In the genomic region with DNA sequence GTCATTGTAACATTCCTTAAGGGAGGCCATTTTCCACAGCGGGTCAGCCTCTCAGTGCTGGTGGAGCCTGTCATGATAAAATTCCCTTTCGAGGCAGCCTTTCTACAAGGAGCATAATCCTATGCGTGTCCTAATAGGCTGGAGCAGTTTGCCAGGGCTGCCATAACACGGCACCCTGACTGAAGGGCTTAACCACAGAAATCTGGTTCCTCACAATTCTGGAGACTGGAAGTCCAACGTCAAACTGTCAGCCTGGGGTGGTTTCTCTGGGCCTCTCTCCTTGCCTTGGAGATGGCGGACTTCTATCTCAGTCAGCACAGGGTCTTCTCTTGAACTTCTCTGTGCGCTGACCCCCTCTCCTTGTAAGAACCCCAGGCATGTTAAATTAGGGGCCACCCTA, we compare ENCODE assay signal across 30 cellular contexts. TPM values are rescaled to one million over a fixed set of nuclear protein-coding genes. Genes with fewer than 3 reads are reported as not detected.
"Had no signal": no experiment of that assay in that cellular context is flagged by ENCODE, and none has a peak within 500 bp of the region (broad histone marks: within the 10 kb centered on the region; RNA-seq: fewer than 3 reads in every experiment).

No MANE protein-coding gene starts in this region.

- H3K9me3 ChIP-seq: esophagus muscularis mucosa, gastroesophageal sphincter, heart right ventricle, lower lobe of right lung, psoas muscle, sigmoid colon, suprapubic skin, thyroid gland had no signal

- H3K4me1 ChIP-seq: foreskin keratinocyte, lower lobe of right lung, parathyroid adenoma, sigmoid colon, thyroid gland had no signal

- ATAC-seq: foreskin keratinocyte; gastroesophageal sphincter; heart right ventricle; left colon; left ventricle myocardium superior; lower lobe of right lung; natural killer cell; psoas muscle; right cardiac atrium; stimulated activated naive B cell treated with anti-CD40 and anti-IgM and Interleukin-4, amounts not matched to agents 10 μg/mL and 1 μg/mL and 100 μg/mL, for 72 hours had no signal

- DNase-seq: dermis blood vessel endothelial cell; effector memory CD4-positive, alpha-beta T cell; foreskin keratinocyte; heart right ventricle; hippocampal formation; left colon; left ventricle myocardium superior; lower lobe of right lung; natural killer cell; psoas muscle; right cardiac atrium; sigmoid colon; stimulated activated CD4-positive, alpha-beta T cell treated with anti-CD3 and anti-CD28 coated beads, Interleukin-2, amount 100 ng/mL, for 24 hours; stimulated activated CD4-positive, alpha-beta T cell treated with anti-CD3 and anti-CD28 coated beads, Interleukin-4, amount 100 ng/mL, for 4 hours; stimulated activated naive B cell treated with anti-CD40 and anti-IgM and Interleukin-4, amounts not matched to agents 10 μg/mL and 1 μg/mL and 100 μg/mL, for 72 hours; thyroid gland; trophoblast cell had no signal

- H3K27ac ChIP-seq: coronary artery, esophagus muscularis mucosa, foreskin keratinocyte, gastroesophageal sphincter, heart right ventricle, lower lobe of right lung, parathyroid adenoma, psoas muscle, sigmoid colon, suprapubic skin, thyroid gland had no signal

- H3K27me3 ChIP-seq: esophagus muscularis mucosa, foreskin keratinocyte, gastroesophageal sphincter, heart right ventricle, sigmoid colon, suprapubic skin, thyroid gland had no signal

- H3K4me3 ChIP-seq: coronary artery, esophagus muscularis mucosa, gastroesophageal sphincter, heart right ventricle, lower lobe of right lung, psoas muscle, sigmoid colon, suprapubic skin, thyroid gland had no signal

RNA-seq across cellular contexts. Expression of gene RGL4, which starts 1.4 kb away (rescaled TPM):
- total RNA-seq: dermis blood vessel endothelial cell, endothelial cell of umbilical vein, epithelial cell of proximal tubule, fibroblast of lung, foreskin keratinocyte, kidney epithelial cell, left colon, left ventricle myocardium superior, neural crest cell, osteoblast, renal cortical epithelial cell, right cardiac atrium, sigmoid colon, suprapubic skin, ureter had no signal
- polyA plus RNA-seq: endothelial cell of umbilical vein, fibroblast of lung, foreskin keratinocyte had no signal

RNA-seq across cellular contexts. Expression of gene DRICH1, which starts 57.3 kb away (rescaled TPM):
- total RNA-seq: endothelial cell of umbilical vein, epithelial cell of proximal tubule, fibroblast of lung, heart right ventricle, kidney epithelial cell, left ventricle myocardium superior, neural crest cell had no signal
- polyA plus RNA-seq: fibroblast of lung had no signal
